15 cellular contexts compared by ENCODE assay signal in the genomic region with DNA sequence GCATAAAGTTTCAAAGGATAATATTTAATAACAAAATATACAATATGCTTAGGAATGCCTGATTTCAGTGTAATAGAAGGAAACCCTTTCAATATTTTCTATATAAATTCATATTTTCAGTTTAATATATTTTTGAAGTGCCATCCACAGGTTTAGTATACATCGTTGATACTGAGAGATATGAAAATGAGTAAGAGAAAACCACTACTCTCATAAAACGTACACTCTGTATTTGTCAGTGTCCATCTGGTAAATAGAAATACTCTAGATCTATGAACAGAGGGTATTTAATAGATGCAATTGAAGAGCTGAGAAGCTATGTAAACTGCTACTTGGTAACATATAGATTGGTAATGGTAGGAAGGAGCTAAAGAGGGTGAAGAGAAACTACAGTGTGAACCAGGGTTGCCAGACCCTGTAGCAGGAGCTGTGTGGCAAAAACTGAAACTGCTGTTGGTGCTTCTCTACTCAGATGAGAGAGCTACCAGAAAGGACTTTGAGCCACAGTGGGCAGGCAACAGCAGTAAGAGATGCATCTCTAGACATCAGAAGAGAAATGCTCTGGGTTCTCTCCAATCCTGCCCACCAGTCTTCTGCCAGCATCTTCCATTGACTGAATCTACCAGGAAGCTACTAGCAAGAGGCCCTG.
DNase-seq lines count a peak whose midpoint lies in the region; ATAC-seq and TF ChIP-seq lines count a peak whose summit lies in the region.
"Had no signal": no experiment of that assay in that cellular context is flagged by ENCODE, and none has a peak within 500 bp of the region (broad histone marks: within the 10 kb centered on the region; RNA-seq: fewer than 3 reads in every experiment).

No MANE protein-coding gene starts in this region.

- whole genome bisulfite sequencing in transverse colon (ENCODE audit: low coverage in 1 of 2), 2 donors, result 72 to 81% methylated on average over 2 of the region's 2 CpGs

- H3K4me3 ChIP-seq in transverse colon (no peak overlapping the region), vagina (no peak overlapping the region)
- H3K4me3 ChIP-seq: lower lobe of right lung, ovary had no signal

- H3K27me3 ChIP-seq in transverse colon (no peaks in the 10 kb centered on the region), vagina (no peaks in the 10 kb centered on the region)
- H3K27me3 ChIP-seq: ovary had no signal

- TF ChIP-seq POLR2A in transverse colon (IDR thresholded peaks at IDR 0.05) (no peak), vagina (IDR thresholded peaks at IDR 0.05) (no peak)

- no peak for TF ChIP-seq EP300 in transverse colon (IDR thresholded peaks at IDR 0.05; ENCODE audit: low read depth)

- no peaks in the 10 kb centered on the region for H3K36me3 ChIP-seq in transverse colon
- H3K36me3 ChIP-seq in vagina, result no peaks in the 10 kb centered on the region
- H3K36me3 ChIP-seq: lower lobe of right lung, ovary had no signal

- peak; percentile 85 for ATAC-seq in GM19025 (IDR thresholded peaks at IDR 0.05; ENCODE audit: low read depth, unreplicated experiment)
- ATAC-seq in GM21723 (IDR thresholded peaks at IDR 0.05; ENCODE audit: unreplicated experiment), result peak; percentile 87
- peak; percentile 98 for ATAC-seq in HG03439 (IDR thresholded peaks at IDR 0.05; ENCODE audit: unreplicated experiment)
- ATAC-seq: activated CD8-positive, alpha-beta T cell treated with anti-CD3 and anti-CD28 coated beads for 36 hours; lower lobe of right lung had no signal

- H3K9me3 ChIP-seq in transverse colon (no peaks in the 10 kb centered on the region), vagina (no peaks in the 10 kb centered on the region)
- H3K9me3 ChIP-seq: lower lobe of right lung, ovary had no signal

- H3K4me1 ChIP-seq in transverse colon, result no peaks in the 10 kb centered on the region
- H3K4me1 ChIP-seq in vagina, result no peaks in the 10 kb centered on the region
- H3K4me1 ChIP-seq: lower lobe of right lung had no signal

- H3K27ac ChIP-seq in transverse colon (no peak overlapping the region), vagina (no peak overlapping the region)
- H3K27ac ChIP-seq: lower lobe of right lung, ovary, VCaP had no signal

- intact Hi-C loops in transverse colon (cut with DNase I; ENCODE audit: low total_unique reads) (no loop called here), vagina (cut with DNase I) (no loop called here)

- DNase-seq in stimulated activated naive CD4-positive, alpha-beta T cell treated with Interleukin-2 at 50 U/mL for 16 hours (lab: John Stamatoyannopoulos, UW), result no peak
- DNase-seq in transverse colon (no peak), NCI-H345 treated with DMSO at 0.1 percent for 48 hours (lab: John Stamatoyannopoulos, UW; ENCODE audit: unreplicated experiment) (no peak), vagina (ENCODE audit: extremely low spot score in 2 of 2) (no peak)
- DNase-seq: activated CD8-positive, alpha-beta T cell treated with anti-CD3 and anti-CD28 coated beads for 36 hours; activated naive CD8-positive, alpha-beta T cell treated with anti-CD3 and anti-CD28 coated beads, Interleukin-2, amount 10 ng/mL, durations not matched to agents 7 days and 5 days; GF-D8; KG1; lower lobe of right lung; NCI-H1105; ovary had no signal

- TF ChIP-seq CTCF in transverse colon (IDR thresholded peaks at IDR 0.05) (no peak), vagina (IDR thresholded peaks at IDR 0.05) (no peak)

- in situ Hi-C loops in transverse colon (cut with MboI; ENCODE audit: low pct_ligation_motif_present in 1 of 4, low pct_unique_long_range_greater_than_20kb in 1 of 4, low sequenced_read_pairs in 3 of 4), result no loop called here
